In the genomic region with DNA sequence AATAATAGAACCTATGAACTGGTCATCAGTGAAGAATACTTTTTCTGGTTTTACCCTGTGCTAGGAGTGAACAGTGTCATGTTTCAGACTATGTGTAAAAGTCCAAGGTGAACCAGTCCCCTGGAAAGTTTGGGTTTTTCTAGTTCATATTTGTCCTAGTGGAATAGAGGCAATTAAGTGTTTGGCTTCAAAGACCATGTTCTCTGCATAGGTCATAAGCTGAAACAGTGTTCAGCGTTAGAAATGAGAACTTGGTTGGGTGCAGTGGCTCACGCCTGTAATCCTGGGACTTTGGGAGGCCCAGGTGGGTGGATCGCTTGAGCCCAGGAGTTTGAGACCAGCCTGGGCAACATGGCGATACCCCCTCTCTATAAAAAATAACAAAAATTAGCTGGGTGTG, we compare ENCODE assay signal across 27 cellular contexts.
"Had no signal": no experiment of that assay in that cellular context is flagged by ENCODE, and none has a peak within 500 bp of the region (broad histone marks: within the 10 kb centered on the region; RNA-seq: fewer than 3 reads in every experiment).

No MANE protein-coding gene starts in this region.

- H3K9me3 ChIP-seq: neutrophil, ovary, psoas muscle, right lobe of liver, sigmoid colon, stomach, thoracic aorta, thyroid gland, tibial nerve, upper lobe of left lung, vagina had no signal

- DNase-seq: nephron progenitor cell; nucleus accumbens; ovary; posterior cingulate gyrus; psoas muscle; right cardiac atrium; right lobe of liver; sigmoid colon; small intestine; stimulated activated CD4-positive, alpha-beta T cell treated with anti-CD3 and anti-CD28 coated beads, Interleukin-15, amount 100 ng/mL, for 24 hours; stimulated activated CD4-positive, alpha-beta T cell treated with anti-CD3 and anti-CD28 coated beads, Interleukin-2, amount 100 ng/mL, for 24 hours; stimulated activated CD4-positive, alpha-beta T cell treated with anti-CD3 and anti-CD28 coated beads, Interleukin-2, amount 100 ng/mL, for 48 hours; stimulated activated CD4-positive, alpha-beta T cell treated with anti-CD3 and anti-CD28 coated beads, Interleukin-4, amount 100 ng/mL, for 24 hours; stimulated activated naive B cell treated with anti-CD40 and anti-IgM and Interleukin-4, amounts not matched to agents 10 μg/mL and 1 μg/mL and 100 μg/mL, for 72 hours; stimulated activated naive CD4-positive, alpha-beta T cell treated with Interleukin-2 at 50 U/mL for 16 hours; thyroid gland; trophoblast cell; upper lobe of left lung had no signal

- H3K79me2 ChIP-seq: parathyroid adenoma had no signal

- H3K36me3 ChIP-seq: neutrophil, ovary, thoracic aorta had no signal

- H3K4me3 ChIP-seq: ovary, psoas muscle, right lobe of liver, sigmoid colon, stomach, thoracic aorta, thyroid gland, tibial nerve, upper lobe of left lung, vagina had no signal

- FAIRE-seq: small intestine, urothelium cell line had no signal

- H3K9ac ChIP-seq: parathyroid adenoma had no signal

- H3K27ac ChIP-seq: neutrophil, ovary, parathyroid adenoma, psoas muscle, right lobe of liver, sigmoid colon, stomach, thoracic aorta, thyroid gland, tibial nerve, upper lobe of left lung, vagina had no signal

- H3K27me3 ChIP-seq: neutrophil, ovary, right lobe of liver, sigmoid colon, stomach, thyroid gland, tibial nerve, upper lobe of left lung had no signal

- ATAC-seq: natural killer cell treated with Interleukin-12 subunit alpha and Interleukin-12 subunit beta and Interleukin-15 and Interleukin-18, amount 100 ng/mL, for 72 hours; psoas muscle; right cardiac atrium; stimulated activated effector memory CD8-positive, alpha-beta T cell treated with anti-CD3 and anti-CD28 coated beads, Interleukin-12 subunit alpha, Interleukin-12 subunit beta, amount 100 ng/mL, for 72 hours; stimulated activated naive B cell treated with anti-CD40 and anti-IgM and Interleukin-4, amounts not matched to agents 10 μg/mL and 1 μg/mL and 100 μg/mL, for 72 hours had no signal

- H2AFZ ChIP-seq: parathyroid adenoma had no signal

- H3K4me1 ChIP-seq: parathyroid adenoma, sigmoid colon had no signal
